In genomic region chr12:6200266-6201198, GRCh38 we compare ENCODE assay signal across 8 cellular contexts. TPM values are rescaled to one million over a fixed set of nuclear protein-coding genes. Genes with fewer than 3 reads are reported as not detected.
DNase-seq lines count a peak whose midpoint lies in the region; ATAC-seq and TF ChIP-seq lines count a peak whose summit lies in the region.

A gene with protein sequence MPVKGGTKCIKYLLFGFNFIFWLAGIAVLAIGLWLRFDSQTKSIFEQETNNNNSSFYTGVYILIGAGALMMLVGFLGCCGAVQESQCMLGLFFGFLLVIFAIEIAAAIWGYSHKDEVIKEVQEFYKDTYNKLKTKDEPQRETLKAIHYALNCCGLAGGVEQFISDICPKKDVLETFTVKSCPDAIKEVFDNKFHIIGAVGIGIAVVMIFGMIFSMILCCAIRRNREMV (plus strand): TSS chr12:6200400. CDS start chr12:6200500, 100 bp downstream.

- H3K27me3 ChIP-seq in esophagus (ENCODE audit: control insufficient read depth in 1 of 2, insufficient read depth in 2 of 2, low read length in 2 of 2) (no peaks in the 10 kb centered on the region), muscle layer of colon (ENCODE audit: control insufficient read depth in 1 of 2, insufficient read depth in 2 of 2, low read length in 2 of 2) (no peaks in the 10 kb centered on the region)

- H3K4me1 Mint-ChIP-seq in activated CD8-positive, alpha-beta memory T cell treated with anti-CD3 and anti-CD28 coated beads, Interleukin-2, amount 10 ng/mL, durations not matched to agents 7 days and 5 days = peaks cover 24% of the 10 kb centered on the region

- WGBS in esophagus, 2 donors = 1% methylated on average over 68 to 79 of the region's 79 CpGs

- H3K27ac ChIP-seq in esophagus (ENCODE audit: low read depth in 2 of 2, low read length in 1 of 2) = peak within 1 kb of the TSS; percentile 94 to 97
- peak within 1 kb of the TSS; percentile 95 for H3K27ac ChIP-seq in muscle layer of colon (ENCODE audit: low read depth, low read length)

- H3K4me3 ChIP-seq in esophagus (ENCODE audit: low read depth in 1 of 2, low read length in 2 of 2) (peak within 1 kb of the TSS; percentile 87 to 88), muscle layer of colon (ENCODE audit: low read depth in 1 of 2, low read length in 2 of 2) (peak within 1 kb of the TSS; percentile 82 to 96)

- no peaks in the 10 kb centered on the region for H3K9me3 Mint-ChIP-seq in activated CD8-positive, alpha-beta memory T cell treated with anti-CD3 and anti-CD28 coated beads, Interleukin-2, amount 10 ng/mL, durations not matched to agents 7 days and 5 days (ENCODE audit: low read depth)

- H3K9ac ChIP-seq in muscle layer of colon (ENCODE audit: low read length) = peak within 1 kb of the TSS; percentile 97

- peak; percentile 52 for DNase-seq in COLO668 (lab: John Stamatoyannopoulos, UW; ENCODE audit: unreplicated experiment)
- DNase-seq in LHCN-M2 (ENCODE audit: low read depth) = peak; percentile 29
- DNase-seq in activated CD8-positive, alpha-beta memory T cell treated with anti-CD3 and anti-CD28 coated beads, Interleukin-2, amount 10 ng/mL, durations not matched to agents 7 days and 5 days = no peak

- peaks cover 66% of the 10 kb centered on the region for H3K27me3 Mint-ChIP-seq in activated CD8-positive, alpha-beta memory T cell treated with anti-CD3 and anti-CD28 coated beads, Interleukin-2, amount 10 ng/mL, durations not matched to agents 7 days and 5 days

- peak; percentile 32 for ATAC-seq in activated CD8-positive, alpha-beta memory T cell treated with anti-CD3 and anti-CD28 coated beads, Interleukin-2, amount 10 ng/mL, durations not matched to agents 7 days and 5 days
- ATAC-seq in GM21390 (IDR thresholded peaks at IDR 0.05; ENCODE audit: unreplicated experiment) (no peak), HG02588 (IDR thresholded peaks at IDR 0.05; ENCODE audit: unreplicated experiment) (no peak)

- TF ChIP-seq CTCF in subcutaneous adipose tissue (IDR thresholded peaks at IDR 0.05; ENCODE audit: low read depth) = no peak

- H3K36me3 Mint-ChIP-seq in activated CD8-positive, alpha-beta memory T cell treated with anti-CD3 and anti-CD28 coated beads, Interleukin-2, amount 10 ng/mL, durations not matched to agents 7 days and 5 days = no peaks in the 10 kb centered on the region

- no peak within 1 kb of the TSS for H3K27ac Mint-ChIP-seq in activated CD8-positive, alpha-beta memory T cell treated with anti-CD3 and anti-CD28 coated beads, Interleukin-2, amount 10 ng/mL, durations not matched to agents 7 days and 5 days

- CTCF ChIA-PET in activated CD8-positive, alpha-beta memory T cell treated with anti-CD3 and anti-CD28 coated beads, Interleukin-2, amount 10 ng/mL, durations not matched to agents 7 days and 5 days (lab: Charles Lee) = interaction anchor here (0.5 to 14.4 kb wide), 6 partner anchors 13 to 212 kb away, joined by 3 to 225 read pairs (median 4); no protein-coding TSS in a partner anchor

- peaks cover 0 to 9% of the 10 kb centered on the region in 2 donors for H3K36me3 ChIP-seq in esophagus (ENCODE audit: control insufficient read depth in 2 of 2, insufficient read depth in 2 of 2, low read length in 1 of 2)
- peaks cover 1% of the 10 kb centered on the region for H3K36me3 ChIP-seq in muscle layer of colon (ENCODE audit: insufficient read depth, low read length)

- H3K4me1 ChIP-seq in esophagus (ENCODE audit: control insufficient read depth in 2 of 2, insufficient read depth in 2 of 2, low read length in 1 of 2) = peaks cover 7 to 34% of the 10 kb centered on the region in 2 donors
- peaks cover 60% of the 10 kb centered on the region for H3K4me1 ChIP-seq in muscle layer of colon (ENCODE audit: insufficient read depth, low read length)

- no peaks in the 10 kb centered on the region for H3K9me3 ChIP-seq in esophagus (ENCODE audit: control insufficient read depth in 2 of 2, insufficient read depth in 1 of 2, low read depth in 1 of 2, low read length in 1 of 2)
- H3K9me3 ChIP-seq in muscle layer of colon (ENCODE audit: low read length) = no peaks in the 10 kb centered on the region

- peak within 1 kb of the TSS; percentile 49 for H3K4me3 Mint-ChIP-seq in activated CD8-positive, alpha-beta memory T cell treated with anti-CD3 and anti-CD28 coated beads, Interleukin-2, amount 10 ng/mL, durations not matched to agents 7 days and 5 days

RNA-seq across cellular contexts. Expression of the gene that starts here (rescaled TPM):
- total RNA-seq in LHCN-M2 (2014; rRNA removed) = 38.3 and 42.4 TPM in 2 replicates
- 45.9 TPM for polyA plus RNA-seq in LHCN-M2 (2012)
- 10 to 100 TPM in 1 of 2 experiments, 1 to 10 TPM in 1; 3.8 to 20.4 TPM for total RNA-seq in activated CD8-positive, alpha-beta memory T cell treated with anti-CD3 and anti-CD28 coated beads, Interleukin-2, amount 10 ng/mL, durations not matched to agents 7 days and 5 days
- polyA plus RNA-seq in esophagus = 100 to 1,000 TPM; 467 to 898 TPM
- total RNA-seq in subcutaneous adipose tissue = 100 to 1,000 TPM in 2 of 4 donors, 10 to 100 TPM in 2; 48.6 to 337 (median 129) TPM
